Comparison of ENCODE assay signal across 19 cellular contexts in genomic region chr7:63112764-63113712, GRCh38.
DNase-seq lines count a peak whose midpoint lies in the region; ATAC-seq and TF ChIP-seq lines count a peak whose summit lies in the region.
"Had no signal": no experiment of that assay in that cellular context is flagged by ENCODE, and none has a peak within 500 bp of the region (broad histone marks: within the 10 kb centered on the region; RNA-seq: fewer than 3 reads in every experiment).

No MANE protein-coding gene starts in this region.

- no peak for DNase-seq in GM12865 (ENCODE audit: low read depth)
- DNase-seq in brain microvascular endothelial cell = no peak
- DNase-seq in sciatic nerve (ENCODE audit: low spot score) = no peak
- DNase-seq in AG20443 (ENCODE audit: low spot score) = no peak
- DNase-seq in AML-193 (lab: John Stamatoyannopoulos, UW) = no peak
- no peak for DNase-seq in suprapubic skin (ENCODE audit: low spot score in 2 of 2)
- no peak for DNase-seq in activated CD4-positive, alpha-beta T cell treated with anti-CD3 and anti-CD28 coated beads for 1 hour
- DNase-seq: CD4-positive, alpha-beta T cell; COR-L47; DMS79; NCI-H1105 treated with DMSO at 0.1 percent for 48 hours; NCI-H1694; NCI-H2081; NCI-H2171 treated with DMSO at 0.1 percent for 48 hours; NCI-H524 treated with DMSO at 0.1 percent for 48 hours; OCI-M1; SJCRH30 had no signal

- no peak overlapping the region for H3K4me3 ChIP-seq in GM12865 (ENCODE audit: low read depth, low read length)
- H3K4me3 ChIP-seq in brain microvascular endothelial cell (ENCODE audit: low read depth, low read length) = no peak overlapping the region
- H3K4me3 ChIP-seq in suprapubic skin = no peak overlapping the region
- H3K4me3 ChIP-seq: BLaER1, SJCRH30 had no signal

- in situ Hi-C loops in brain microvascular endothelial cell (cut with HindIII; ENCODE audit: low pct_ligation_motif_present, low sequenced_read_pairs) = no loop called here

- H3K27me3 ChIP-seq in brain microvascular endothelial cell (replicated peaks) (no peaks in the 10 kb centered on the region), suprapubic skin (no peaks in the 10 kb centered on the region)
- H3K27me3 ChIP-seq: BLaER1, SJCRH30 had no signal

- TF ChIP-seq POLR2A in suprapubic skin (IDR thresholded peaks at IDR 0.05) = no peak

- H3K36me3 ChIP-seq in brain microvascular endothelial cell (replicated peaks) = no peaks in the 10 kb centered on the region
- no peaks in the 10 kb centered on the region for H3K36me3 ChIP-seq in suprapubic skin
- H3K36me3 ChIP-seq: BLaER1, SJCRH30 had no signal

- peaks cover 37% of the 10 kb centered on the region for H3K9me3 ChIP-seq in suprapubic skin
- H3K9me3 ChIP-seq: SJCRH30 had no signal

- 85% methylated on average over 23 of the region's 36 CpGs for WGBS in suprapubic skin

- peak; percentile 15 for ATAC-seq in sciatic nerve

- no peak for TF ChIP-seq EP300 in suprapubic skin (IDR thresholded peaks at IDR 0.05)

- TF ChIP-seq CTCF in 22Rv1 (IDR thresholded peaks at IDR 0.05) = 0 out of 2 replicates have a peak, but pooled peaks have one; percentile 22
- peak; percentile 4 for TF ChIP-seq CTCF in GM12865 (IDR thresholded peaks at IDR 0.05; ENCODE audit: insufficient read depth, low read depth, low read length, missing control alignments)
- TF ChIP-seq CTCF in brain microvascular endothelial cell (IDR thresholded peaks at IDR 0.05; ENCODE audit: low read depth, low read length, missing control alignments) = peak; percentile 14
- no peak for TF ChIP-seq CTCF in suprapubic skin (IDR thresholded peaks at IDR 0.05)

- no peaks in the 10 kb centered on the region for H3K4me1 ChIP-seq in suprapubic skin
- H3K4me1 ChIP-seq: BLaER1, SJCRH30 had no signal

- intact Hi-C loops in sciatic nerve (cut with DNase I) = no loop called here

- H3K27ac ChIP-seq in 22Rv1 (no peak overlapping the region), brain microvascular endothelial cell (no peak overlapping the region), suprapubic skin (no peak overlapping the region)
- H3K27ac ChIP-seq: BLaER1, SJCRH30 had no signal

Comparison
In these comparisons a context has a peak if more than half of its experiments do, and no peak if none do; other contexts are left out.
1. CTCF ChIP-seq: peak in 22Rv1 (single experiment), GM12865 (single experiment) and brain microvascular endothelial cell (single experiment); none in suprapubic skin (0 of 2).